Comparison of ENCODE assay signal across 16 cellular contexts in the genomic region with DNA sequence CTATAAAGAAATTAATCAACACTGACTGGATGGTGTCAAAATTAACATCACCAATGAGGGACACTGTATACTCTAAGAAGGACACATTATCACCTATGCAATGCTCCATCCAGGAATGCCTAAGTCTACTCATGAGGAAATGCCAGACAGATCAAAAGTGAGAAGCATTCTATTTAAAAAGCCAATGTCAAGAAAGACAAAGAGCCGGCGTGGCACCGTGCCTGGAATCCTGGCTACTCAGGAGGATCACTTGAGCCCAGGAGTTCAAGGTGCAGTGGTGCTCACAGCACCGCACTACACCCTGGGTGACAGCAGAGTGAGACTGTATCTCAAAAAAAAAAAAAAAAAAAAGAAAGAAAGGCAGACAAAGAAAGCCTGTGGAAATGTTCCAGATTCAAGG. TPM values are rescaled to one million over a fixed set of nuclear protein-coding genes. Genes with fewer than 3 reads are reported as not detected.
DNase-seq lines count a peak whose midpoint lies in the region; FAIRE-seq and TF ChIP-seq lines count a peak whose summit lies in the region.
"Had no signal": no experiment of that assay in that cellular context is flagged by ENCODE, and none has a peak within 500 bp of the region (broad histone marks: within the 10 kb centered on the region; RNA-seq: fewer than 3 reads in every experiment).

No MANE protein-coding gene starts in this region.

- TF ChIP-seq POLR2A in H54 (IDR thresholded peaks at IDR 0.05; ENCODE audit: low read depth, low read length) = no peak
- TF ChIP-seq POLR2A in esophagus muscularis mucosa (IDR thresholded peaks at IDR 0.05; ENCODE audit: low read depth) = no peak

- H3K4me1 ChIP-seq in SJSA1 (replicated peaks) (peaks cover 63% of the 10 kb centered on the region), esophagus muscularis mucosa (peaks cover 9 to 15% (median 10%) of the 10 kb centered on the region in 4 donors)

- no peak overlapping the region for H3K4me3 ChIP-seq in SJSA1
- H3K4me3 ChIP-seq in fibroblast of pulmonary artery (replicated peaks; ENCODE audit: low read depth, low read length) = no peak overlapping the region
- no peak overlapping the region for H3K4me3 ChIP-seq in esophagus muscularis mucosa

- H3K36me3 ChIP-seq in SJSA1 (peaks cover 6% of the 10 kb centered on the region; the same call in 1 of the 2 replicates), esophagus muscularis mucosa (peaks cover 0 to 8% (median 3%) of the 10 kb centered on the region in 4 donors)

- H3K9me3 ChIP-seq in SJSA1 (replicated peaks) (peaks cover 5% of the 10 kb centered on the region; the same call in 1 of the 2 replicates), esophagus muscularis mucosa (no peaks in the 10 kb centered on the region)

- H3K27me3 ChIP-seq in SJSA1 (replicated peaks) (no peaks in the 10 kb centered on the region), esophagus muscularis mucosa (no peaks in the 10 kb centered on the region)

- H3K27ac ChIP-seq in SJSA1 = peak overlapping the region; percentile 84
- no peak overlapping the region for H3K27ac ChIP-seq in esophagus muscularis mucosa (replicated peaks in 1 of 4)
- H3K27ac ChIP-seq: C4-2B had no signal

- DNase-seq in H54 (ENCODE audit: insufficient read length, low spot score) (no peak), SJSA1 (ENCODE audit: low read depth in 1 of 2, low spot score in 2 of 2) (peak in 1 of 2 experiments; percentile 25), fibroblast of pulmonary artery (ENCODE audit: low read depth) (peak; percentile 22), renal cortical epithelial cell (ENCODE audit: low read depth) (peak; percentile 77), Kasumi-1 (lab: John Stamatoyannopoulos, UW) (no peak), esophagus muscularis mucosa (ENCODE audit: extremely low spot score) (no peak), AG20443 (ENCODE audit: low spot score) (no peak), H4 (ENCODE audit: low spot score) (no peak)
- DNase-seq: cortex of kidney; naive B cell; NCI-H146; NCI-H774; retina; stimulated activated CD4-positive, alpha-beta T cell treated with anti-CD3 and anti-CD28 coated beads, Interleukin-4, amount 100 ng/mL, for 24 hours; stimulated activated naive B cell treated with anti-CD40 and anti-IgM and Interleukin-4, amounts not matched to agents 10 μg/mL and 1 μg/mL and 100 μg/mL, for 72 hours had no signal

- WGBS in esophagus muscularis mucosa = 72% methylated on average over 4 of the region's 4 CpGs

- no peak for TF ChIP-seq EP300 in esophagus muscularis mucosa (IDR thresholded peaks at IDR 0.05)

- TF ChIP-seq CTCF in fibroblast of pulmonary artery (IDR thresholded peaks at IDR 0.05; ENCODE audit: low read length, missing control alignments) = no peak
- no peak for TF ChIP-seq CTCF in esophagus muscularis mucosa (IDR thresholded peaks at IDR 0.05)

- FAIRE-seq in H54 (lab: Jason Lieb, UNC) = peak; percentile 75

- intact Hi-C loops in esophagus muscularis mucosa (cut with DNase I) = no loop called here

RNA-seq across cellular contexts. Expression of gene ANAPC16, which starts 45.5 kb away (rescaled TPM):
- 28.6 and 89.9 TPM in 2 replicates for total RNA-seq in SJSA1 (2014; rRNA removed; shearing (Covaris generic))
- total RNA-seq in renal cortical epithelial cell (79.7 and 86.9 TPM in 2 replicates), esophagus muscularis mucosa (100 to 1,000 TPM; 106 to 157 (median 143) TPM)
- 80.9 and 98.5 TPM in 2 replicates for total RNA-seq in H4 (2014; rRNA removed; shearing (Covaris generic))

RNA-seq across cellular contexts. Expression of gene ASCC1, which starts 45.8 kb away (rescaled TPM):
- total RNA-seq in SJSA1 (2014; rRNA removed; shearing (Covaris generic)) = 39.4 and 51.1 TPM in 2 replicates
- total RNA-seq in renal cortical epithelial cell (61.1 and 61.6 TPM in 2 replicates), esophagus muscularis mucosa (10 to 100 TPM; 23.5 to 37.8 (median 29.8) TPM)
- 47.3 and 51.5 TPM in 2 replicates for total RNA-seq in H4 (2014; rRNA removed; shearing (Covaris generic))

Comparison
In these comparisons a context has a peak if more than half of its experiments do, and no peak if none do; other contexts are left out.
1. DNase-seq: peak in fibroblast of pulmonary artery (single experiment) and renal cortical epithelial cell (single experiment); none in H54 (single experiment), Kasumi-1 (0 of 2), esophagus muscularis mucosa (single experiment), AG20443 (single experiment) and H4 (single experiment).